In genomic region chr1:27391511-27392095, GRCh38 we compare ENCODE assay signal across 8 cellular contexts. TPM values are rescaled to one million over a fixed set of nuclear protein-coding genes. Genes with fewer than 3 reads are reported as not detected.
DNase-seq lines count a peak whose midpoint lies in the region; ATAC-seq and TF ChIP-seq lines count a peak whose summit lies in the region.

No MANE protein-coding gene starts in this region.

- peak overlapping the region; percentile 85 for H3K4me2 ChIP-seq in PC-9

- TF ChIP-seq POLR2A in gastrocnemius medialis (IDR thresholded peaks at IDR 0.05): peak in 1 of 2 donors; percentile 33

- peak; percentile 53 for DNase-seq in DMS79 treated with DMSO at 0.1 percent for 48 hours (lab: John Stamatoyannopoulos, UW)
- DNase-seq in DMS79 (lab: John Stamatoyannopoulos, UW): no peak
- DNase-seq in PC-9: no peak
- peak; percentile 35 for DNase-seq in MCF 10A (ENCODE audit: unreplicated experiment)
- no peak for DNase-seq in gastrocnemius medialis
- DNase-seq in NCI-H1417 (lab: John Stamatoyannopoulos, UW): no peak

- H2AFZ ChIP-seq in PC-9: no peak overlapping the region

- H3K27ac Mint-ChIP-seq in MCF 10A (ENCODE audit: low read depth, unreplicated experiment): peak overlapping the region; percentile 53

- peak overlapping the region; percentile 72 for H3K4me3 Mint-ChIP-seq in MCF 10A (ENCODE audit: unreplicated experiment)

- CTCF ChIA-PET in PC-9 (lab: Charles Lee) (interaction anchor here (0.5 to 0.9 kb wide), 4 partner anchors 40 to 1315 kb away, joined by 3 to 16 read pairs (median 3); no protein-coding TSS in a partner anchor), MCF 10A (lab: Yijun Ruan, JAX) (interaction anchor here (0.6 to 12.0 kb wide), 16 partner anchors 10 to 370 kb away, joined by 3 to 225 read pairs (median 3); partner anchors contain the start of gene MAP3K6)

- no peaks in the 10 kb centered on the region for H3K79me2 ChIP-seq in PC-9 (ENCODE audit: low read depth)

- no peaks in the 10 kb centered on the region for H3F3A ChIP-seq in PC-9 (ENCODE audit: insufficient read depth, low read depth)

- peaks cover 13% of the 10 kb centered on the region for H3K36me3 Mint-ChIP-seq in MCF 10A (ENCODE audit: insufficient read depth, unreplicated experiment)

- in situ Hi-C loops in gastrocnemius medialis (cut with MboI; ENCODE audit: low sequenced_read_pairs in 4 of 4): loop anchor here (5.0 to 10.0 kb wide), 5 partner anchors 34 to 273 kb away; partner anchors contain the start of gene AHDC1 (in 2 of the 4)

- no peaks in the 10 kb centered on the region for H3K27me3 ChIP-seq in PC-9 (ENCODE audit: insufficient read depth, low read depth)
- H3K27me3 ChIP-seq in gastrocnemius medialis: no peaks in the 10 kb centered on the region

- H3K36me3 ChIP-seq in PC-9 (ENCODE audit: low read depth): no peaks in the 10 kb centered on the region
- H3K36me3 ChIP-seq in gastrocnemius medialis: no peaks in the 10 kb centered on the region

- no peaks in the 10 kb centered on the region for H3K9me3 ChIP-seq in PC-9 (ENCODE audit: insufficient read depth, low read depth)
- no peaks in the 10 kb centered on the region for H3K9me3 ChIP-seq in iPS-18c (ENCODE audit: control insufficient read depth, insufficient read depth, low read length)
- H3K9me3 ChIP-seq in gastrocnemius medialis: no peaks in the 10 kb centered on the region

- TF ChIP-seq CTCF in PC-9 (conservative IDR thresholded peaks at IDR 0.05): no peak
- TF ChIP-seq CTCF in MCF 10A (IDR thresholded peaks at IDR 0.05; ENCODE audit: unreplicated experiment): no peak
- TF ChIP-seq CTCF in gastrocnemius medialis (IDR thresholded peaks at IDR 0.05 in 4 of 5, conservative IDR thresholded peaks at IDR 0.05 in 1 of 5): no peak

- H4K20me1 ChIP-seq in PC-9 (ENCODE audit: insufficient read depth): no peaks in the 10 kb centered on the region

- POLR2A ChIA-PET in PC-9 (lab: Charles Lee; ENCODE audit: unreplicated experiment) (no interaction called here), MCF 10A (lab: Yijun Ruan, JAX) (interaction anchor here (0.6 to 1.4 kb wide), 6 partner anchors 10 to 213 kb away, joined by 3 to 6 read pairs (median 4); partner anchors contain the start of gene SYTL1)

- ATAC-seq in gastrocnemius medialis (no peak), HG02610 (IDR thresholded peaks at IDR 0.05; ENCODE audit: unreplicated experiment) (no peak)

- H3K27ac ChIP-seq in PC-9 (no peak overlapping the region), gastrocnemius medialis (peak overlapping the region; percentile 21 to 67 (median 55))

- no peaks in the 10 kb centered on the region for H3K27me3 Mint-ChIP-seq in MCF 10A (ENCODE audit: insufficient read depth, unreplicated experiment)

- H3K9me3 Mint-ChIP-seq in MCF 10A (ENCODE audit: unreplicated experiment): no peaks in the 10 kb centered on the region

- intact Hi-C loops in PC-9 (cut with micrococcal nuclease; ENCODE audit: unreplicated experiment): no loop called here
- intact Hi-C loops in MCF 10A (cut with micrococcal nuclease): loop anchor here (1.0 to 2.0 kb wide), 3 partner anchors 90 to 272 kb away; no protein-coding TSS in a partner anchor
- intact Hi-C loops in gastrocnemius medialis (cut with DNase I; ENCODE audit: low total_unique reads): loop anchor here (1.0 to 2.0 kb wide), 2 partner anchors 26 to 271 kb away; no protein-coding TSS in a partner anchor

- no peaks in the 10 kb centered on the region for H3K4me1 ChIP-seq in PC-9 (replicated peaks; ENCODE audit: insufficient read depth)
- peaks cover 12 to 19% of the 10 kb centered on the region in 2 donors for H3K4me1 ChIP-seq in gastrocnemius medialis

- H3K9me2 ChIP-seq in PC-9 (ENCODE audit: insufficient read depth): no peaks in the 10 kb centered on the region

- H3K4me1 Mint-ChIP-seq in MCF 10A (ENCODE audit: insufficient read depth, unreplicated experiment): peaks cover 18% of the 10 kb centered on the region

- H3K4me3 ChIP-seq in PC-9 (peak overlapping the region; percentile 66; the same call in 1 of the 2 replicates), iPS-18c (ENCODE audit: insufficient read depth, low read depth, low read length) (peak overlapping the region; percentile 86; the same call in 1 of the 2 replicates), gastrocnemius medialis (peak overlapping the region; percentile 50 to 65 (median 54))

- BruUV-seq in PC-9 (replicated peaks; lab: Mats Ljungman, UMichigan): no TSS peak
- BruUV-seq in MCF 10A (replicated peaks; lab: Mats Ljungman, UMichigan): no TSS peak

RNA-seq across cellular contexts. Expression of gene GPR3, which starts 0.8 kb away (rescaled TPM):
- total RNA-seq in PC-9 (2021): 0.98 and 1.2 TPM in 2 replicates
- total RNA-seq in MCF 10A (2022): 0.47 and 0.65 TPM in 2 replicates
- total RNA-seq in gastrocnemius medialis: under 1 TPM in 3 of 4 donors, not detected in 1; 0.23 to 0.51 (median 0.35) TPM

RNA-seq across cellular contexts. Expression of gene CD164L2, which starts 8.5 kb away (rescaled TPM):
- total RNA-seq in PC-9 (2021): 0.63 and 1.7 TPM in 2 replicates
- total RNA-seq in MCF 10A (2022): 0.23 TPM in 1 of 2 replicates, not detected in the other
- total RNA-seq in gastrocnemius medialis: not detected

RNA-seq across cellular contexts. Expression of gene FCN3, which starts 17.0 kb away (rescaled TPM):
- total RNA-seq in PC-9 (2021) (not detected in 2 replicates), MCF 10A (2022) (not detected in 2 replicates), gastrocnemius medialis (10 to 100 TPM; 13.2 to 35.7 (median 19.3) TPM)

RNA-seq across cellular contexts. Expression of gene MAP3K6, which starts 24.8 kb away (rescaled TPM):
- total RNA-seq in PC-9 (2021) (25.1 and 26.2 TPM in 2 replicates), MCF 10A (2022) (13.2 and 13.5 TPM in 2 replicates), gastrocnemius medialis (10 to 100 TPM; 16.5 to 29.1 (median 18.4) TPM)

RNA-seq across cellular contexts. Expression of gene SYTL1, which starts 49.8 kb away (rescaled TPM):
- total RNA-seq in PC-9 (2021): 43.7 and 49.8 TPM in 2 replicates
- 64.8 and 81.8 TPM in 2 replicates for total RNA-seq in MCF 10A (2022)
- total RNA-seq in gastrocnemius medialis: under 1 TPM in 1 of 4 donors, not detected in 3; 0.66 TPM

Comparison
In these comparisons a context has a peak if more than half of its experiments do, and no peak if none do; other contexts are left out.
1. DNase-seq: peak in DMS79 treated with DMSO at 0.1 percent for 48 hours (single experiment) and MCF 10A (single experiment); none in DMS79 (single experiment), PC-9 (0 of 2), gastrocnemius medialis (0 of 2) and NCI-H1417 (0 of 3).
2. RNA of gene FCN3, which starts 17.0 kb away (total RNA-seq): 13.2 to 35.7 TPM in gastrocnemius medialis; not detected in PC-9 and not detected in MCF 10A; every median in the first group is over 10 times any median in the second.
3. Peak in every context shown above with its lines, with median percentiles within 50 percentile points of each other: H3K4me3 ChIP-seq.